In the genomic region with DNA sequence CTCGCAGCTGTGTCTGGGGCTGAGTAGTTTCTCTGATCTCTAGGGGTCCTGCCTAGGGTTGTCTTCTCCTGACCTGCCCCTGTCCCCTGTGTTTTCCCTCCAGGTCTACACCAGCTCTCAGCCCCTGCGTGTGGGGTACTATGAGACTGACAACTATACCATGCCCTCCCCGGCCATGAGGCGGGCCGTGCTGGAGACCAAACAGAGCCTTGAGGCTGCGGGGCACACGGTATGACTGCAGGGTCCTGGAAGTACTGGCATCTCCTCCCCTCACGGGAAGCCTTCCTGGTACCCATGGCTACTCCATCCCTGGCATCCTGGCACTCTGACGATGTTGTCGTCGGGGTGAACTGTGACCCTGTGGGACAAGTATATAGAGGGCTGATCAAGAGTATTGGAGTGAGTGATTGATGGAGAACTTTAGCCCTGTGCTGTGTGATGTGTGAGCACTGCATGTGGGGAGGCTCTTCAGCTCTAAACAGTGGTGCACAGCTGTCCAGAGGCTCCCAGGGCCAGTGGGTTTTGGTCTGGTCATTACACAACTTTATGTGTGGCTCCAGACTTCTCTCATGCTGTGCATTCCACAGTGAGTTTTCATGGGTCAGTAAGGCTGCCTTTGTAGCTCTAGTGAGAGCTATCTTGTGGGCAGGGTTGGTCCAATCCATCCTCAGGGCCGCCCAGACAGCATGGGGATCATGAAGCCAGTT, we compare ENCODE assay signal across 1 cellular context.
TF ChIP-seq lines count a peak whose summit lies in the region.

No MANE protein-coding gene starts in this region.

TF ChIP-seq in IMR-90, 13 proteins besides CTCF, POLR2A, EP300 and RAD21:
- TF ChIP-seq CHD1 (IDR thresholded peaks at IDR 0.05; ENCODE audit: low read depth, low read length) = no peak
- TF ChIP-seq FOS (IDR thresholded peaks at IDR 0.05; ENCODE audit: low read depth, low read length) = no peak
- no peak for TF ChIP-seq MAFK (IDR thresholded peaks at IDR 0.05; ENCODE audit: low read depth, low read length)
- no peak for TF ChIP-seq RFX5 (IDR thresholded peaks at IDR 0.05; ENCODE audit: low read depth, low read length)
- TF ChIP-seq, protein P1, sequence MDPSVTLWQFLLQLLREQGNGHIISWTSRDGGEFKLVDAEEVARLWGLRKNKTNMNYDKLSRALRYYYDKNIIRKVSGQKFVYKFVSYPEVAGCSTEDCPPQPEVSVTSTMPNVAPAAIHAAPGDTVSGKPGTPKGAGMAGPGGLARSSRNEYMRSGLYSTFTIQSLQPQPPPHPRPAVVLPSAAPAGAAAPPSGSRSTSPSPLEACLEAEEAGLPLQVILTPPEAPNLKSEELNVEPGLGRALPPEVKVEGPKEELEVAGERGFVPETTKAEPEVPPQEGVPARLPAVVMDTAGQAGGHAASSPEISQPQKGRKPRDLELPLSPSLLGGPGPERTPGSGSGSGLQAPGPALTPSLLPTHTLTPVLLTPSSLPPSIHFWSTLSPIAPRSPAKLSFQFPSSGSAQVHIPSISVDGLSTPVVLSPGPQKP (IDR thresholded peaks at IDR 0.05; ENCODE audit: borderline replicate concordance, low read depth, low read length) = no peak
- TF ChIP-seq CEBPB (IDR thresholded peaks at IDR 0.05; ENCODE audit: low read depth, low read length) = peak; percentile 52
TF ChIP-seq in IMR-90: peak in this region for 1.
